30 cellular contexts compared by ENCODE assay signal in genomic region chr4:154781983-154782293, GRCh38. TPM values are rescaled to one million over a fixed set of nuclear protein-coding genes. Genes with fewer than 3 reads are reported as not detected.
"Had no signal": no experiment of that assay in that cellular context is flagged by ENCODE, and none has a peak within 500 bp of the region (broad histone marks: within the 10 kb centered on the region; RNA-seq: fewer than 3 reads in every experiment).

No MANE protein-coding gene starts in this region.

- H3K9me3 ChIP-seq: esophagus squamous epithelium, transverse colon had no signal

- H3K4me3 ChIP-seq: esophagus squamous epithelium, transverse colon had no signal

- H3K36me3 ChIP-seq: esophagus squamous epithelium, transverse colon had no signal

- H3K36me3 Mint-ChIP-seq: naive thymus-derived CD4-positive, alpha-beta T cell had no signal

- H3K27ac Mint-ChIP-seq: activated CD8-positive, alpha-beta T cell treated with anti-CD3 and anti-CD28 coated beads for 36 hours; activated naive CD4-positive, alpha-beta T cell treated with anti-CD3 and anti-CD28 coated beads, Interleukin-2, amount 50 U/mL, for 72 hours; activated T-helper 17 cell treated with anti-CD3 and anti-CD28 coated beads, Interleukin-2, amount 50 U/mL, for 72 hours; naive thymus-derived CD4-positive, alpha-beta T cell had no signal

- H3K27ac ChIP-seq: epithelial cell of prostate, esophagus squamous epithelium, transverse colon had no signal

- H3K4me1 ChIP-seq: esophagus squamous epithelium, transverse colon had no signal

- FAIRE-seq: bronchial epithelial cell, colon, endometrium, urothelium cell line had no signal

- H3K9me3 Mint-ChIP-seq: activated CD8-positive, alpha-beta T cell treated with anti-CD3 and anti-CD28 coated beads for 36 hours; activated naive CD4-positive, alpha-beta T cell treated with anti-CD3 and anti-CD28 coated beads, Interleukin-2, amount 50 U/mL, for 72 hours; activated T-cell treated with anti-CD3 and anti-CD28 coated beads, Interleukin-2, amount 50 U/mL, for 4 hours; activated T-helper 17 cell treated with anti-CD3 and anti-CD28 coated beads, Interleukin-2, amount 50 U/mL, for 72 hours; central memory CD8-positive, alpha-beta T cell; neural crest cell had no signal

- DNase-seq: activated CD4-positive, alpha-beta T cell treated with anti-CD3 and anti-CD28 coated beads for 1 hour; activated CD4-positive, alpha-beta T cell treated with anti-CD3 and anti-CD28 coated beads, Interleukin-2, amount 50 U/mL, for 1 hour; activated CD8-positive, alpha-beta T cell treated with anti-CD3 and anti-CD28 coated beads for 36 hours; activated T-cell treated with anti-CD3 and anti-CD28 coated beads, Interleukin-2, amount 50 U/mL, for 4 hours; anterior cingulate cortex; dermis blood vessel endothelial cell; effector CD4-positive, alpha-beta T cell; esophagus squamous epithelium; foreskin melanocyte; left colon; midbrain; naive thymus-derived CD4-positive, alpha-beta T cell; occipital lobe; stimulated activated CD4-positive, alpha-beta T cell treated with anti-CD3 and anti-CD28 coated beads, Interleukin-2, amount 100 ng/mL, for 48 hours; stimulated activated naive CD4-positive, alpha-beta T cell treated with Interleukin-2 at 50 U/mL for 16 hours; T-helper 2 cell; transverse colon had no signal

- H3K27me3 ChIP-seq: transverse colon had no signal

- H3K4me3 Mint-ChIP-seq: activated CD8-positive, alpha-beta T cell treated with anti-CD3 and anti-CD28 coated beads for 36 hours; activated T-cell treated with anti-CD3 and anti-CD28 coated beads, Interleukin-2, amount 50 U/mL, for 4 hours; activated T-helper 17 cell treated with anti-CD3 and anti-CD28 coated beads, Interleukin-2, amount 50 U/mL, for 72 hours; central memory CD8-positive, alpha-beta T cell; naive thymus-derived CD4-positive, alpha-beta T cell; neural crest cell had no signal

- H3K4me1 Mint-ChIP-seq: activated T-helper 17 cell treated with anti-CD3 and anti-CD28 coated beads, Interleukin-2, amount 50 U/mL, for 72 hours; central memory CD8-positive, alpha-beta T cell; naive thymus-derived CD4-positive, alpha-beta T cell; neural crest cell had no signal

- ATAC-seq: activated CD8-positive, alpha-beta T cell treated with anti-CD3 and anti-CD28 coated beads for 36 hours; activated naive CD4-positive, alpha-beta T cell treated with anti-CD3 and anti-CD28 coated beads, Interleukin-2, amount 50 U/mL, for 72 hours; activated T-cell treated with anti-CD3 and anti-CD28 coated beads, Interleukin-2, amount 50 U/mL, for 4 hours; activated T-helper 17 cell treated with anti-CD3 and anti-CD28 coated beads, Interleukin-2, amount 50 U/mL, for 72 hours; left colon; naive thymus-derived CD4-positive, alpha-beta T cell had no signal

RNA-seq across cellular contexts. Expression of gene RBM46, which starts 0.9 kb away (rescaled TPM):
- total RNA-seq: activated CD8-positive, alpha-beta T cell treated with anti-CD3 and anti-CD28 coated beads for 36 hours; activated naive CD4-positive, alpha-beta T cell treated with anti-CD3 and anti-CD28 coated beads, Interleukin-2, amount 50 U/mL, for 72 hours; activated T-cell treated with anti-CD3 and anti-CD28 coated beads, Interleukin-2, amount 50 U/mL, for 4 hours; activated T-helper 17 cell treated with anti-CD3 and anti-CD28 coated beads, Interleukin-2, amount 50 U/mL, for 72 hours; dermis blood vessel endothelial cell; esophagus squamous epithelium; glomerular endothelial cell; left colon; naive thymus-derived CD4-positive, alpha-beta T cell; neural crest cell; pulmonary artery endothelial cell; right cardiac atrium; temporal lobe; transverse colon had no signal
- polyA plus RNA-seq: naive thymus-derived CD4-positive, alpha-beta T cell; right cardiac atrium had no signal

RNA-seq across cellular contexts. Expression of gene LRAT, which starts 38.1 kb away (rescaled TPM):
- total RNA-seq: activated CD8-positive, alpha-beta T cell treated with anti-CD3 and anti-CD28 coated beads for 36 hours; activated naive CD4-positive, alpha-beta T cell treated with anti-CD3 and anti-CD28 coated beads, Interleukin-2, amount 50 U/mL, for 72 hours; activated T-cell treated with anti-CD3 and anti-CD28 coated beads, Interleukin-2, amount 50 U/mL, for 4 hours; activated T-helper 17 cell treated with anti-CD3 and anti-CD28 coated beads, Interleukin-2, amount 50 U/mL, for 72 hours; dermis blood vessel endothelial cell; glomerular endothelial cell; naive thymus-derived CD4-positive, alpha-beta T cell; pulmonary artery endothelial cell had no signal
- polyA plus RNA-seq: naive thymus-derived CD4-positive, alpha-beta T cell had no signal
